28 cellular contexts compared by ENCODE assay signal in the genomic region with DNA sequence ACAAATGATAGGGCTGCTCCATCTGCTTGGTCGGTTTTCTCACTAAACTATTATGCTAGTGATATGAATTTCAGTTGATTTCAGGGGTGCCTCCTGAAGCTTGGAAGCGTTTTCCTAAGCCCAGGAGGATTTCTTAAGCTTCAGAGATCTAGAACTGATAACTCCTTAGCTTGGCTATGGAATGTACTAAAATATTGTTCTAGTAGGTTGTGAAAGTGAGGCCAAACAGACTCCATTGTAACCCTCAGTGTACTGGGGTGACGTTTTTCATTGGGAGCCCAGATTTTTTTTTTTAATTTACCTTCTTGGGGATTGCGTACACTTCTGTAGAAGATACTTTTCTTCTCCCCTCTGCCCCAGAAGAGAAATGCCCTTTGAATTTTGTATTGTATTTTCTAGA. TPM values are rescaled to one million over a fixed set of nuclear protein-coding genes. Genes with fewer than 3 reads are reported as not detected.
"Had no signal": no experiment of that assay in that cellular context is flagged by ENCODE, and none has a peak within 500 bp of the region (broad histone marks: within the 10 kb centered on the region; RNA-seq: fewer than 3 reads in every experiment).

No MANE protein-coding gene starts in this region.

- H3K27me3 ChIP-seq: brain microvascular endothelial cell, Peyer's patch had no signal

- H3K36me3 ChIP-seq: brain microvascular endothelial cell, Peyer's patch, SJSA1 had no signal

- H3K4me1 Mint-ChIP-seq: activated CD4-positive, alpha-beta T cell treated with anti-CD3 and anti-CD28 coated beads, Interleukin-2, amount 10 ng/mL, durations not matched to agents 24 days and 14 days; activated naive CD4-positive, alpha-beta T cell treated with anti-CD3 and anti-CD28 coated beads, Interleukin-2, amount 10 ng/mL, durations not matched to agents 7 days and 5 days; activated naive CD8-positive, alpha-beta T cell treated with anti-CD3 and anti-CD28 coated beads, Interleukin-2, amount 50 U/mL, for 24 hours had no signal

- H3K36me3 Mint-ChIP-seq: activated naive CD4-positive, alpha-beta T cell treated with anti-CD3 and anti-CD28 coated beads, Interleukin-2, amount 10 ng/mL, durations not matched to agents 7 days and 5 days; activated naive CD8-positive, alpha-beta T cell had no signal

- DNase-seq: activated CD4-positive, alpha-beta T cell treated with anti-CD3 and anti-CD28 coated beads, Interleukin-2, amount 10 ng/mL, durations not matched to agents 24 days and 14 days; activated CD4-positive, alpha-beta T cell treated with anti-CD3 and anti-CD28 coated beads, Interleukin-2, amount 50 U/mL, for 4 hours; activated CD8-positive, alpha-beta T cell treated with anti-CD3 and anti-CD28 coated beads for 36 hours; activated effector memory CD4-positive, alpha-beta T cell treated with Interleukin-2 at 50 U/mL for 16 hours; activated naive CD4-positive, alpha-beta T cell treated with anti-CD3 and anti-CD28 coated beads, Interleukin-2, amount 10 ng/mL, durations not matched to agents 7 days and 5 days; activated naive CD8-positive, alpha-beta T cell treated with anti-CD3 and anti-CD28 coated beads, Interleukin-2, amount 50 U/mL, for 24 hours; activated T-cell treated with anti-CD3 and anti-CD28 coated beads, Interleukin-2, amount 50 U/mL, for 4 hours; amniotic stem cell; aorta; brain microvascular endothelial cell; NCI-H1092; NCI-H1436 treated with DMSO at 0.1 percent for 48 hours; NCI-H1694 treated with DMSO at 0.1 percent for 48 hours; NCI-H2029; NCI-H345; NCI-H524 treated with DMSO at 0.1 percent for 48 hours; NK-92 treated with Interleukin-12 subunit alpha and Interleukin-12 subunit beta, amount 100 ng/mL, for 24 hours; PC-3; Peyer's patch; RPMI8226; SHP77 treated with DMSO at 0.1 percent for 48 hours; SK-N-SH had no signal

- H3K9me3 Mint-ChIP-seq: activated CD4-positive, alpha-beta T cell treated with anti-CD3 and anti-CD28 coated beads, Interleukin-2, amount 10 ng/mL, durations not matched to agents 24 days and 14 days; activated CD8-positive, alpha-beta T cell treated with anti-CD3 and anti-CD28 coated beads for 36 hours; activated naive CD4-positive, alpha-beta T cell treated with anti-CD3 and anti-CD28 coated beads, Interleukin-2, amount 10 ng/mL, durations not matched to agents 7 days and 5 days; activated naive CD8-positive, alpha-beta T cell treated with anti-CD3 and anti-CD28 coated beads, Interleukin-2, amount 50 U/mL, for 24 hours; activated T-cell treated with anti-CD3 and anti-CD28 coated beads, Interleukin-2, amount 50 U/mL, for 4 hours; T-helper 1 cell treated with Interleukin-12 subunit alpha and Interleukin-12 subunit beta and Interleukin-4 antibody, amounts not matched to agents 30 μg/mL and 1 μg/mL, for 36 hours; T-helper 2 cell treated with Interferon-gamma antibody and Interleukin-4, amounts not matched to agents 5 μg/mL and 100 μg/mL, for 36 hours had no signal

- H3K27ac ChIP-seq: brain microvascular endothelial cell, Peyer's patch, SJSA1 had no signal

- H3K9me3 ChIP-seq: Peyer's patch, SJSA1, SK-N-SH had no signal

- H3K4me3 ChIP-seq: Peyer's patch, SJSA1 had no signal

- H3K4me2 ChIP-seq: SK-N-SH had no signal

- H3K9ac ChIP-seq: SK-N-SH had no signal

- H3K4me1 ChIP-seq: Peyer's patch, SJSA1 had no signal

- H3K27ac Mint-ChIP-seq: activated CD4-positive, alpha-beta T cell treated with anti-CD3 and anti-CD28 coated beads, Interleukin-2, amount 10 ng/mL, durations not matched to agents 24 days and 14 days; activated CD8-positive, alpha-beta T cell treated with anti-CD3 and anti-CD28 coated beads for 36 hours; activated naive CD4-positive, alpha-beta T cell treated with anti-CD3 and anti-CD28 coated beads, Interleukin-2, amount 10 ng/mL, durations not matched to agents 7 days and 5 days; activated naive CD8-positive, alpha-beta T cell; activated naive CD8-positive, alpha-beta T cell treated with anti-CD3 and anti-CD28 coated beads, Interleukin-2, amount 50 U/mL, for 24 hours; T-helper 1 cell treated with Interleukin-12 subunit alpha and Interleukin-12 subunit beta and Interleukin-4 antibody, amounts not matched to agents 30 μg/mL and 1 μg/mL, for 36 hours; T-helper 2 cell treated with Interferon-gamma antibody and Interleukin-4, amounts not matched to agents 5 μg/mL and 100 μg/mL, for 36 hours had no signal

- H3K4me3 Mint-ChIP-seq: activated CD4-positive, alpha-beta T cell treated with anti-CD3 and anti-CD28 coated beads, Interleukin-2, amount 10 ng/mL, durations not matched to agents 24 days and 14 days; activated CD8-positive, alpha-beta T cell treated with anti-CD3 and anti-CD28 coated beads for 36 hours; activated naive CD4-positive, alpha-beta T cell treated with anti-CD3 and anti-CD28 coated beads, Interleukin-2, amount 10 ng/mL, durations not matched to agents 7 days and 5 days; activated naive CD8-positive, alpha-beta T cell; activated naive CD8-positive, alpha-beta T cell treated with anti-CD3 and anti-CD28 coated beads, Interleukin-2, amount 50 U/mL, for 24 hours; activated T-cell treated with anti-CD3 and anti-CD28 coated beads, Interleukin-2, amount 50 U/mL, for 4 hours; T-helper 1 cell treated with Interleukin-12 subunit alpha and Interleukin-12 subunit beta and Interleukin-4 antibody, amounts not matched to agents 30 μg/mL and 1 μg/mL, for 36 hours; T-helper 2 cell treated with Interferon-gamma antibody and Interleukin-4, amounts not matched to agents 5 μg/mL and 100 μg/mL, for 36 hours had no signal

RNA-seq across cellular contexts. Expression of gene ST3GAL6, which starts 17.0 kb away (rescaled TPM):
- total RNA-seq: activated CD4-positive, alpha-beta T cell treated with anti-CD3 and anti-CD28 coated beads, Interleukin-2, amount 10 ng/mL, durations not matched to agents 24 days and 14 days; activated CD8-positive, alpha-beta memory T cell treated with anti-CD3 and anti-CD28 coated beads for 36 hours; activated CD8-positive, alpha-beta T cell treated with anti-CD3 and anti-CD28 coated beads for 36 hours; NCI-H460; SJSA1 had no signal
